ENCODE assay signal across 20 cellular contexts in genomic region chr7:107538001-107538400, GRCh38. TPM values are rescaled to one million over a fixed set of nuclear protein-coding genes. Genes with fewer than 3 reads are reported as not detected.
DNase-seq lines count a peak whose midpoint lies in the region; ATAC-seq, FAIRE-seq and TF ChIP-seq lines count a peak whose summit lies in the region.
"Had no signal": no experiment of that assay in that cellular context is flagged by ENCODE, and none has a peak within 500 bp of the region (broad histone marks: within the 10 kb centered on the region; RNA-seq: fewer than 3 reads in every experiment).

No MANE protein-coding gene starts in this region.

- H3F3A ChIP-seq in GM23338 (replicated peaks; ENCODE audit: low read depth), result no peaks in the 10 kb centered on the region

- no peaks in the 10 kb centered on the region for H3K27me3 Mint-ChIP-seq in GM23338 (ENCODE audit: insufficient read depth, low read depth, poor library complexity)
- H3K27me3 Mint-ChIP-seq: activated CD4-positive, alpha-beta memory T cell treated with anti-CD3 and anti-CD28 coated beads for 36 hours; activated naive CD4-positive, alpha-beta T cell treated with anti-CD3 and anti-CD28 coated beads, Interleukin-2, amount 10 ng/mL, durations not matched to agents 7 days and 5 days; T-helper 17 cell had no signal

- FAIRE-seq in pancreas (lab: Jason Lieb, UNC), result no peak
- FAIRE-seq: astrocyte, H54 had no signal

- peaks cover 61% of the 10 kb centered on the region for H3K79me2 ChIP-seq in GM23338 (replicated peaks; ENCODE audit: insufficient read depth)

- peaks cover 29% of the 10 kb centered on the region for H3K36me3 Mint-ChIP-seq in GM23338 (ENCODE audit: low read depth)

- 30 to 34% methylated on average over 2 of the region's 2 CpGs for WGBS in pancreas, 2 donors
- WGBS in testis, 2 donors, result 59 to 88% methylated on average over 2 of the region's 2 CpGs

- no peak overlapping the region for H2AFZ ChIP-seq in GM23338

- no peak overlapping the region for H3K27ac Mint-ChIP-seq in GM23338
- H3K27ac Mint-ChIP-seq: activated CD4-positive, alpha-beta memory T cell treated with anti-CD3 and anti-CD28 coated beads for 36 hours; activated naive CD4-positive, alpha-beta T cell treated with anti-CD3 and anti-CD28 coated beads, Interleukin-2, amount 10 ng/mL, durations not matched to agents 7 days and 5 days; T-helper 17 cell had no signal

- H3K9me3 Mint-ChIP-seq in GM23338, result no peaks in the 10 kb centered on the region; the same call in 2 of the 3 replicates

- H4K20me1 ChIP-seq in GM23338 (replicated peaks; ENCODE audit: insufficient read depth), result 0 out of 2 replicates have a peak, but pooled peaks cover 3% of the 10 kb centered on the region

- no peak for TF ChIP-seq CTCF in GM23338 (conservative IDR thresholded peaks at IDR 0.05; ENCODE audit: low read depth in 2 of 2)
- no peak for TF ChIP-seq CTCF in pancreas (IDR thresholded peaks at IDR 0.05)
- no peak for TF ChIP-seq CTCF in lower lobe of right lung (IDR thresholded peaks at IDR 0.05)
- TF ChIP-seq CTCF in testis (IDR thresholded peaks at IDR 0.05), result no peak

- DNase-seq in GM23338 (ENCODE audit: low spot score), result peak; percentile 27
- peak; percentile 41 for DNase-seq in NCI-H2029 treated with DMSO at 0.1 percent for 48 hours (lab: John Stamatoyannopoulos, UW)
- DNase-seq in NCI-H748 treated with DMSO at 0.1 percent for 48 hours (lab: John Stamatoyannopoulos, UW), result peak; percentile 95
- DNase-seq in pancreas, result peak in 4 of 6 donors; percentile 58 to 83 (median 80)
- DNase-seq in lower lobe of right lung, result no peak
- DNase-seq in testis, result no peak
- no peak for DNase-seq in activated CD4-positive, alpha-beta T cell treated with anti-CD3 and anti-CD28 coated beads for 4 hours
- DNase-seq: activated CD4-positive, alpha-beta memory T cell treated with anti-CD3 and anti-CD28 coated beads for 36 hours; activated naive CD4-positive, alpha-beta T cell treated with anti-CD3 and anti-CD28 coated beads, Interleukin-2, amount 10 ng/mL, durations not matched to agents 7 days and 5 days; effector memory CD4-positive, alpha-beta T cell; NCI-H1048; T-helper 17 cell had no signal

- H3K9me3 ChIP-seq in pancreas, result no peaks in the 10 kb centered on the region
- H3K9me3 ChIP-seq in lower lobe of right lung, result no peaks in the 10 kb centered on the region
- H3K9me3 ChIP-seq in testis, result no peaks in the 10 kb centered on the region
- H3K9me3 ChIP-seq: Caco-2, SJSA1, thoracic aorta had no signal

- peaks cover 9% of the 10 kb centered on the region for H3K4me1 ChIP-seq in GM23338 (ENCODE audit: insufficient read depth)
- H3K4me1 ChIP-seq in pancreas, result peaks cover 0 to 12% (median 5%) of the 10 kb centered on the region in 3 donors
- no peaks in the 10 kb centered on the region for H3K4me1 ChIP-seq in lower lobe of right lung
- H3K4me1 ChIP-seq in testis, result no peaks in the 10 kb centered on the region
- H3K4me1 ChIP-seq: Caco-2, SJSA1 had no signal

- no peak overlapping the region for H3K4me3 ChIP-seq in GM23338
- no peak overlapping the region for H3K4me3 ChIP-seq in pancreas
- no peak overlapping the region for H3K4me3 ChIP-seq in lower lobe of right lung
- no peak overlapping the region for H3K4me3 ChIP-seq in testis
- H3K4me3 ChIP-seq: SJSA1, thoracic aorta had no signal

- H3K36me3 ChIP-seq in GM23338 (ENCODE audit: insufficient read depth) (no peaks in the 10 kb centered on the region), pancreas (no peaks in the 10 kb centered on the region), lower lobe of right lung (peaks cover 24% of the 10 kb centered on the region), testis (ENCODE audit: low read depth, missing control alignments) (no peaks in the 10 kb centered on the region)

- H3K4me1 Mint-ChIP-seq in GM23338, result peaks cover 8% of the 10 kb centered on the region
- H3K4me1 Mint-ChIP-seq: activated naive CD4-positive, alpha-beta T cell treated with anti-CD3 and anti-CD28 coated beads, Interleukin-2, amount 10 ng/mL, durations not matched to agents 7 days and 5 days had no signal

- no peak for TF ChIP-seq POLR2A in testis (IDR thresholded peaks at IDR 0.05)

- ATAC-seq in GM23338, result peak; percentile 45; the same call in 1 of the 3 replicates
- ATAC-seq in pancreas, result peak; percentile 87 to 96 (median 92)
- ATAC-seq in lower lobe of right lung, result no peak
- ATAC-seq: left lobe of liver, Panc1, T-helper 17 cell had no signal

- no peaks in the 10 kb centered on the region for H3K9me2 ChIP-seq in GM23338 (ENCODE audit: insufficient read depth)

- peak overlapping the region; percentile 27; the same call in 1 of the 2 replicates for H3K4me2 ChIP-seq in GM23338

- intact Hi-C loops in pancreas (cut with DNase I) (no loop called here), lower lobe of right lung (cut with DNase I) (no loop called here), testis (cut with DNase I; ENCODE audit: low total_unique reads) (no loop called here)

- H3K27ac ChIP-seq in GM23338 (ENCODE audit: low read depth), result no peak overlapping the region
- H3K27ac ChIP-seq in pancreas, result peak overlapping the region in 2 of 4 donors; percentile 29 to 34
- no peak overlapping the region for H3K27ac ChIP-seq in lower lobe of right lung
- H3K27ac ChIP-seq in testis, result no peak overlapping the region
- H3K27ac ChIP-seq: SJSA1, thoracic aorta, VCaP had no signal

- H3K4me3 Mint-ChIP-seq in GM23338, result no peak overlapping the region
- H3K4me3 Mint-ChIP-seq: activated CD4-positive, alpha-beta memory T cell treated with anti-CD3 and anti-CD28 coated beads for 36 hours; activated naive CD4-positive, alpha-beta T cell treated with anti-CD3 and anti-CD28 coated beads, Interleukin-2, amount 10 ng/mL, durations not matched to agents 7 days and 5 days; T-helper 17 cell had no signal

- no peaks in the 10 kb centered on the region for H3K27me3 ChIP-seq in GM23338 (ENCODE audit: insufficient read depth)
- no peaks in the 10 kb centered on the region for H3K27me3 ChIP-seq in pancreas
- no peaks in the 10 kb centered on the region for H3K27me3 ChIP-seq in lower lobe of right lung (ENCODE audit: low read depth)
- H3K27me3 ChIP-seq in testis, result no peaks in the 10 kb centered on the region
- H3K27me3 ChIP-seq: SJSA1 had no signal

TF ChIP-seq in GM23338, 12 proteins besides CTCF, POLR2A, EP300 and RAD21:
- TF ChIP-seq JUNB (IDR thresholded peaks at IDR 0.05; ENCODE audit: unreplicated experiment), result no peak
TF ChIP-seq in GM23338: peak in this region for 0.

RNA-seq across cellular contexts. Expression of gene COG5, which starts 25.7 kb away (rescaled TPM):
- total RNA-seq in GM23338 (2014; rRNA removed; shearing (Covaris generic)), result 36.5 and 40.6 TPM in 2 replicates
- polyA plus RNA-seq in GM23338 (2016; fragmentation: Nextera tagmentation; extraction: Ambion mirVana), result 11.0 and 15.4 TPM in 2 replicates
- 10 to 100 TPM; 25.2 to 34.7 (median 26.8) TPM for total RNA-seq in pancreas
- polyA plus RNA-seq in pancreas, result 1 to 10 TPM; 4.1 to 6.6 TPM
- total RNA-seq in lower lobe of right lung, result 49.1 TPM
- 10 to 100 TPM; 70.6 to 76.1 TPM for total RNA-seq in testis
- 27.1 TPM for polyA plus RNA-seq in testis (ENCODE audit: insufficient read depth, low read depth, low replicate concordance)

RNA-seq across cellular contexts. Expression of gene DUS4L, which starts 25.8 kb away (rescaled TPM):
- total RNA-seq in GM23338 (2014; rRNA removed; shearing (Covaris generic)), result 16.8 and 22.9 TPM in 2 replicates
- polyA plus RNA-seq in GM23338 (2016; fragmentation: Nextera tagmentation; extraction: Ambion mirVana) (16.3 and 16.7 TPM in 2 replicates), pancreas (1 to 10 TPM; 1.5 to 5.0 TPM), testis (ENCODE audit: insufficient read depth, low read depth, low replicate concordance) (9.5 TPM)
- total RNA-seq in pancreas (1 to 10 TPM; 2.1 to 3.5 (median 2.6) TPM), lower lobe of right lung (5.3 TPM), testis (10 to 100 TPM; 19.5 to 30.2 TPM)

RNA-seq across cellular contexts. Expression of gene BCAP29, which starts 42.0 kb away (rescaled TPM):
- 15.8 and 18.4 TPM in 2 replicates for total RNA-seq in GM23338 (2014; rRNA removed; shearing (Covaris generic))
- polyA plus RNA-seq in GM23338 (2016; fragmentation: Nextera tagmentation; extraction: Ambion mirVana) (20.3 and 24.0 TPM in 2 replicates), pancreas (10 to 100 TPM; 15.2 to 18.9 TPM), testis (ENCODE audit: insufficient read depth, low read depth, low replicate concordance) (121 TPM)
- total RNA-seq in pancreas (10 to 100 TPM; 15.3 to 27.6 (median 20.3) TPM), lower lobe of right lung (81.3 TPM), testis (100 to 1,000 TPM; 114 to 134 TPM)

Comparison
In these comparisons a context has a peak if more than half of its experiments do, and no peak if none do; other contexts are left out.
1. ATAC-seq: peak in GM23338 (single experiment) and pancreas (4 of 4); none in lower lobe of right lung (0 of 2).
2. DNase-seq: peak in GM23338 (single experiment), NCI-H2029 treated with DMSO at 0.1 percent for 48 hours (single experiment), NCI-H748 treated with DMSO at 0.1 percent for 48 hours (single experiment) and pancreas (4 of 6); none in lower lobe of right lung (single experiment), testis (single experiment) and activated CD4-positive, alpha-beta T cell treated with anti-CD3 and anti-CD28 coated beads for 4 hours (0 of 2).